ENCODE assay signal across 17 cellular contexts in the genomic region with DNA sequence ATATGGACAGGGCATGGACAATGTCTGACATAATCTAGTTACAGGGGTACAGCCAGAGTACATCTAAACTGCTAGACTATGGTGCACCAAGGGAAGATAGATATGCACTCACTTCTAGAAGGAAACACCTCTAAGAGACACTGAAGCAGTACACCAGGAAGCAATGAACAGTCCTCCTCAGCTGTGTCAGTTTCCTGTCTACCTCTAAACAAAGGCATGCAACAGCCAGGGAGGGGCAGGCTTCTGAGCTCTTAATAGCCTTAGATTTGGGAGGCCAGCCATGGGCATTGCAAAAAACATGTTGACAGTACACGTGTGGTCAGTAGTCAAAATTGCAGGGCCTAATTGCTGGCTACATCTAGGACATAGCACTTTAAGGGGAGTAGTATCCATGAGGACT. TPM values are rescaled to one million over a fixed set of nuclear protein-coding genes. Genes with fewer than 3 reads are reported as not detected.
DNase-seq lines count a peak whose midpoint lies in the region; ATAC-seq and TF ChIP-seq lines count a peak whose summit lies in the region.
"Had no signal": no experiment of that assay in that cellular context is flagged by ENCODE, and none has a peak within 500 bp of the region (broad histone marks: within the 10 kb centered on the region; RNA-seq: fewer than 3 reads in every experiment).

No MANE protein-coding gene starts in this region.

- CTCF ChIA-PET in mammary epithelial cell (lab: Charles Lee; ENCODE audit: low non-redundant PET): no interaction called here

- BruUV-seq in mammary epithelial cell (replicated peaks; lab: Mats Ljungman, UMichigan): no TSS peak

- peaks cover 69% of the 10 kb centered on the region for H3K79me2 ChIP-seq in mammary epithelial cell (ENCODE audit: insufficient read depth, low read length)

- DNase-seq in NCI-H1417 (lab: John Stamatoyannopoulos, UW) (peak in 2 of 3 experiments; percentile 3 to 22), NCI-H1417 treated with DMSO at 0.1 percent for 48 hours (lab: John Stamatoyannopoulos, UW) (no peak), NB4 (ENCODE audit: low read depth) (peak; percentile 12), mammary epithelial cell (peak; percentile 77), cerebellar cortex (ENCODE audit: low spot score) (no peak), NCI-H1092 (lab: John Stamatoyannopoulos, UW) (no peak)
- DNase-seq: 8988T; activated T-cell treated with anti-CD3 and anti-CD28 coated beads, Interleukin-2, amount 50 U/mL, for 72 hours; hippocampal formation; lower lobe of right lung; NCI-H524; upper lobe of left lung had no signal

- H3K4me1 ChIP-seq in mammary epithelial cell (ENCODE audit: insufficient read depth, low read length): peaks cover 85% of the 10 kb centered on the region
- peaks cover 29 to 34% of the 10 kb centered on the region in 2 experiments for H3K4me1 ChIP-seq in neutrophil (ENCODE audit: control insufficient read depth in 1 of 2, insufficient read depth in 1 of 2, low read depth in 1 of 2, low read length in 1 of 2)
- H3K4me1 ChIP-seq: Caco-2, lower lobe of right lung, SJCRH30, upper lobe of left lung had no signal

- 0% methylated on average over 1 of the region's 1 CpG for WGBS in mammary epithelial cell (ENCODE audit: low coverage, missing lambda C conversion rate)

- TF ChIP-seq CTCF in NB4 (IDR thresholded peaks at IDR 0.05; ENCODE audit: low read depth, low read length) (no peak), mammary epithelial cell (conservative IDR thresholded peaks at IDR 0.05 in 1 of 2, IDR thresholded peaks at IDR 0.05 in 1 of 2; ENCODE audit: extremely low read depth in 1 of 2, insufficient read depth in 1 of 2, low read depth in 1 of 2, low read length in 2 of 2) (peak in 1 of 2 donors; percentile 24), neutrophil (IDR thresholded peaks at IDR 0.05) (no peak)

- H3K27me3 ChIP-seq in mammary epithelial cell (ENCODE audit: insufficient read depth, low read length) (no peaks in the 10 kb centered on the region), neutrophil (no peaks in the 10 kb centered on the region)
- H3K27me3 ChIP-seq: SJCRH30, upper lobe of left lung had no signal

- TF ChIP-seq POLR2A in NB4 (IDR thresholded peaks at IDR 0.05; ENCODE audit: extremely low read depth, insufficient read length): no peak

- no peaks in the 10 kb centered on the region for H4K20me1 ChIP-seq in mammary epithelial cell (ENCODE audit: insufficient read depth, low read length)

- H3K4me3 ChIP-seq in NB4 (ENCODE audit: low read depth, low read length) (no peak overlapping the region), mammary epithelial cell (replicated peaks in 1 of 3; ENCODE audit: insufficient read depth in 1 of 3, low read depth in 2 of 3, low read length in 3 of 3) (no peak overlapping the region), neutrophil (ENCODE audit: low read depth in 1 of 2, low read length in 1 of 2) (no peak overlapping the region)
- H3K4me3 ChIP-seq: lower lobe of right lung, SJCRH30, upper lobe of left lung had no signal

- dilution Hi-C loops in mammary epithelial cell (cut with HindIII; ENCODE audit: low sequenced_read_pairs): no loop called here

- ATAC-seq in GM21423 (IDR thresholded peaks at IDR 0.05; ENCODE audit: unreplicated experiment): no peak

- peak overlapping the region; percentile 57 for H3K9ac ChIP-seq in mammary epithelial cell (ENCODE audit: insufficient read depth, low read length)

- H3K9me3 ChIP-seq in mammary epithelial cell (replicated peaks; ENCODE audit: insufficient read depth, low read length) (no peaks in the 10 kb centered on the region), neutrophil (no peaks in the 10 kb centered on the region)
- H3K9me3 ChIP-seq: Caco-2, lower lobe of right lung, SJCRH30, upper lobe of left lung had no signal

- in situ Hi-C loops in mammary epithelial cell (cut with MboI; ENCODE audit: low sequenced_read_pairs in 2 of 2): no loop called here

- peak overlapping the region; percentile 59 for H3K4me2 ChIP-seq in mammary epithelial cell (ENCODE audit: insufficient read depth, low read depth, low read length)

- intact Hi-C loops in mammary epithelial cell (cut with micrococcal nuclease): loop anchor here (1.0 kb wide), 1 partner anchor 22 kb away; the partner anchor contains the start of gene CRYBG1

- H3K27ac ChIP-seq in mammary epithelial cell (ENCODE audit: insufficient read depth, low read depth, low read length): peak overlapping the region; percentile 98
- peak overlapping the region; percentile 19 for H3K27ac ChIP-seq in neutrophil
- H3K27ac ChIP-seq: HL-60, lower lobe of right lung, SJCRH30, upper lobe of left lung had no signal

- no peak overlapping the region for H2AFZ ChIP-seq in mammary epithelial cell (ENCODE audit: low read depth, low read length)

- H3K36me3 ChIP-seq in mammary epithelial cell (ENCODE audit: insufficient read depth, low read length): no peaks in the 10 kb centered on the region
- no peaks in the 10 kb centered on the region for H3K36me3 ChIP-seq in neutrophil
- H3K36me3 ChIP-seq: lower lobe of right lung, SJCRH30, upper lobe of left lung had no signal

RNA-seq across cellular contexts. Expression of gene CRYBG1, which starts 21.4 kb away (rescaled TPM):
- total RNA-seq in mammary epithelial cell: 10 to 100 TPM; 78.5 to 92.9 TPM
- polyA plus RNA-seq in mammary epithelial cell: 28.3 TPM
- polyA minus RNA-seq in mammary epithelial cell: 102 TPM
- total RNA-seq: SJCRH30 had no signal

RNA-seq across cellular contexts. Expression of gene ATG5, which starts 56.3 kb away (rescaled TPM):
- total RNA-seq in mammary epithelial cell: 10 to 100 TPM; 34.5 to 46.0 TPM
- polyA plus RNA-seq in mammary epithelial cell: 22.6 TPM
- 52.8 TPM for polyA minus RNA-seq in mammary epithelial cell

Comparison
In these comparisons a context has a peak if more than half of its experiments do, and no peak if none do; other contexts are left out.
1. DNase-seq: peak in NCI-H1417 (2 of 3), NB4 (single experiment) and mammary epithelial cell (single experiment); none in NCI-H1417 treated with DMSO at 0.1 percent for 48 hours (single experiment), cerebellar cortex (single experiment) and NCI-H1092 (single experiment).